Comparison of ENCODE assay signal across 8 cellular contexts in the genomic region with DNA sequence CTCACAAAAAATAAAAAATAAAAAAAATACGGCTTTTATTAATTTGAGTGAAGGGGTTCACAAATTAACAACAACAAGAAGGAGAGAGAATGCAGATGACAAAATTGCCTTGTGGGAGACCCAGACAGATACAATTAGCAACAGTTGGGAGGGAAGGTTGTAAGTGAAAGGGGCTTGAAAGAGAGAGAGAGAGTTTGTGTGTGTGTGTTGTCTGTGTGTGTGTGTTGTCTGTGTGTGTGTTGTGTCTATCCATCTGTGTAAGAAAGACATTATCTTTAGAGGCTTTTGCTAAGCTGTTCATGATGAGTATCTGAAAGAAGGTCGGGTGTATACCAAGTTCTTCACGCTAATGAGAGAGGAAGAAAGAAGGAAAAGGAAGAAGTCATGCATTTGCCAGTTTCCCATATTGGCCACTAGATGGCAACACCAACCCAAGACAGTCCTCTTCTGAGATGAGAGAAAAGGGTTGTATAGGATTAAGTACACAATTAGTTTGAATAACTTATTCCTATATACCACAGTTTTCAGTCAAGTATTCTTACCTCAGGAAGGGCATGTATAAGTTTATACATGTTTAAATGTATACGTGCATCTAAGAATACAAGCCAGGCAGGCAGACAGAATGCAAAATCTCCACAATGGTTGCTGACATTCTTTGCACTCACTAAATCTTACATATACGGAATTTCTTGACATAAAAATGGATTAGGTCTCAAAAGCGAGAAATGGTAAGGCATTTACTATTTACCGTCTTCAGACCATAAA.
DNase-seq lines count a peak whose midpoint lies in the region; ATAC-seq and TF ChIP-seq lines count a peak whose summit lies in the region.

No MANE protein-coding gene starts in this region.

- no peaks in the 10 kb centered on the region for H3K27me3 ChIP-seq in CD8-positive, alpha-beta memory T cell (ENCODE audit: insufficient read depth, low read length, poor library complexity, severe bottlenecking)

- POLR2A ChIA-PET in CD8-positive, alpha-beta memory T cell (lab: Charles Lee): interaction anchor here (1.7 kb wide), 1 partner anchor 64 kb away, joined by 12 read pairs; the partner anchor contains the start of gene CD2AP

- peak overlapping the region in 7 of 8 donors; percentile 25 to 87 (median 75) for H3K27ac Mint-ChIP-seq in CD8-positive, alpha-beta memory T cell
- peak overlapping the region; percentile 79 for H3K27ac Mint-ChIP-seq in neural crest cell (ENCODE audit: unreplicated experiment)

- DNase-seq in CD8-positive, alpha-beta memory T cell: peak in 4 of 5 donors; percentile 15 to 59 (median 54)
- DNase-seq in NCI-H2227 (lab: John Stamatoyannopoulos, UW; ENCODE audit: unreplicated experiment): peak; percentile 45
- peak; percentile 11 to 20 for DNase-seq in activated CD4-positive, alpha-beta T cell treated with anti-CD3 and anti-CD28 coated beads, Interleukin-2, amount 50 U/mL, for 4 hours
- peak; percentile 83 for DNase-seq in fibroblast of pulmonary artery (ENCODE audit: low read depth)
- no peak for DNase-seq in neural crest cell (ENCODE audit: low read depth, low spot score)
- DNase-seq in ecto neural progenitor cell (ENCODE audit: low spot score): no peak

- peak; percentile 58 for ATAC-seq in GM18861 (IDR thresholded peaks at IDR 0.05; ENCODE audit: unreplicated experiment)
- ATAC-seq in HG03060 (IDR thresholded peaks at IDR 0.05; ENCODE audit: low read depth, unreplicated experiment): peak; percentile 70

- TF ChIP-seq CTCF in fibroblast of pulmonary artery (IDR thresholded peaks at IDR 0.05; ENCODE audit: low read length, missing control alignments): peak; percentile 97
- peak; percentile 92 for TF ChIP-seq CTCF in neural crest cell (conservative IDR thresholded peaks at IDR 0.05)

- H3K27ac ChIP-seq in CD8-positive, alpha-beta memory T cell (ENCODE audit: low read depth, low read length): peak overlapping the region; percentile 25

- CTCF ChIA-PET in CD8-positive, alpha-beta memory T cell (lab: Charles Lee): interaction anchor here (0.7 to 3.4 kb wide), 10 partner anchors 9 to 374 kb away, joined by 3 to 25 read pairs (median 7); partner anchors contain the start of genes CD2AP and OPN5

- H3K4me1 Mint-ChIP-seq in CD8-positive, alpha-beta memory T cell: peaks cover 18 to 21% (median 20%) of the 10 kb centered on the region in 3 donors
- H3K4me1 Mint-ChIP-seq in neural crest cell: peaks cover 13% of the 10 kb centered on the region

- H3K9me3 Mint-ChIP-seq in CD8-positive, alpha-beta memory T cell: no peaks in the 10 kb centered on the region
- no peaks in the 10 kb centered on the region for H3K9me3 Mint-ChIP-seq in neural crest cell

- no peaks in the 10 kb centered on the region for H3K27me3 Mint-ChIP-seq in CD8-positive, alpha-beta memory T cell
- H3K27me3 Mint-ChIP-seq in neural crest cell (ENCODE audit: low read depth): no peaks in the 10 kb centered on the region

- no peaks in the 10 kb centered on the region for H3K9me3 ChIP-seq in CD8-positive, alpha-beta memory T cell (ENCODE audit: low read length)

- H3K4me3 Mint-ChIP-seq in CD8-positive, alpha-beta memory T cell: peak overlapping the region; percentile 76 to 89 (median 82)
- no peak overlapping the region for H3K4me3 Mint-ChIP-seq in neural crest cell

- H3K36me3 Mint-ChIP-seq in CD8-positive, alpha-beta memory T cell: no peaks in the 10 kb centered on the region
- H3K36me3 Mint-ChIP-seq in neural crest cell (ENCODE audit: low read depth): no peaks in the 10 kb centered on the region

- H3K36me3 ChIP-seq in CD8-positive, alpha-beta memory T cell (ENCODE audit: insufficient read depth, low read length): no peaks in the 10 kb centered on the region

- H3K4me1 ChIP-seq in CD8-positive, alpha-beta memory T cell (ENCODE audit: insufficient read depth, low read length): peaks cover 4% of the 10 kb centered on the region

- H3K4me3 ChIP-seq in CD8-positive, alpha-beta memory T cell (ENCODE audit: low read length): peak overlapping the region; percentile 55
- H3K4me3 ChIP-seq in fibroblast of pulmonary artery (replicated peaks; ENCODE audit: low read depth, low read length): no peak overlapping the region

Comparison
In these comparisons a context has a peak if more than half of its experiments do, and no peak if none do; other contexts are left out.
1. DNase-seq: peak in CD8-positive, alpha-beta memory T cell (4 of 5), NCI-H2227 (single experiment), activated CD4-positive, alpha-beta T cell treated with anti-CD3 and anti-CD28 coated beads, Interleukin-2, amount 50 U/mL, for 4 hours (2 of 2) and fibroblast of pulmonary artery (single experiment); none in neural crest cell (single experiment) and ecto neural progenitor cell (single experiment).